In the genomic region with DNA sequence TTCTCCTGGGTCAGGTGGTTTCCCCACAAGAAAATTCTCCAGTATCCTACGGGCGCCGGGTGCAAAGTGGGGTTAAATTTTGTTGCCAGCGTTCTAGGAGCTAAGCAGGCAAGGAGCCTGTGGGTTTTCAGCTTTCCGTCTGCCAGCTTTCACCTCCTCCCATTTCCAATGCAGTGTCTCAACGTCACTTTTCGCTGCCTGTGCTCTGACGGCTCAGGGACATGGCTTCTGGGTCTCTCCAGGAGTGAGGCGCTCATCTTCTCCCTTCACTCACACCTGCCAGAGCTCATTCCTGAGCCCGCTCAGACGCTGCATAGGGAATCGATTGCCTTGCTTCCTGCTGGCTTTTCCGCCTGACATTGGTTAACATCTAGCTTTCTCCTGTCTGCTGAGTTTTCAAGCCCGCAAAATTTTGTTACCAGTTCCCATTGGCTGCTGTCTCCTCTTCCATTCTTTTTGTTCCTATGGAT, we compare ENCODE assay signal across 13 cellular contexts. TPM values are rescaled to one million over a fixed set of nuclear protein-coding genes. Genes with fewer than 3 reads are reported as not detected.
DNase-seq lines count a peak whose midpoint lies in the region; FAIRE-seq and TF ChIP-seq lines count a peak whose summit lies in the region.
"Had no signal": no experiment of that assay in that cellular context is flagged by ENCODE, and none has a peak within 500 bp of the region (broad histone marks: within the 10 kb centered on the region; RNA-seq: fewer than 3 reads in every experiment).

No MANE protein-coding gene starts in this region.

- H3K9ac ChIP-seq in stomach smooth muscle (ENCODE audit: low read length in 2 of 2): no peak overlapping the region

- WGBS in lower leg skin, 2 donors: 72 to 74% methylated on average over 14 of the region's 14 CpGs

- TF ChIP-seq POLR2A in lower leg skin (IDR thresholded peaks at IDR 0.05): no peak

- no peaks in the 10 kb centered on the region for H3K36me3 Mint-ChIP-seq in activated CD4-positive, alpha-beta T cell treated with anti-CD3 and anti-CD28 coated beads, Interleukin-2, amount 10 ng/mL, durations not matched to agents 7 days and 5 days (ENCODE audit: low read depth)
- H3K36me3 Mint-ChIP-seq: IgD-negative memory B cell had no signal

- no peaks in the 10 kb centered on the region for H3K9me3 Mint-ChIP-seq in activated CD4-positive, alpha-beta T cell treated with anti-CD3 and anti-CD28 coated beads, Interleukin-2, amount 10 ng/mL, durations not matched to agents 7 days and 5 days
- H3K9me3 Mint-ChIP-seq: IgD-negative memory B cell had no signal

- no peak for TF ChIP-seq CTCF in lower leg skin (IDR thresholded peaks at IDR 0.05)

- FAIRE-seq in HTR-8/SVneo (lab: Jason Lieb, UNC): no peak
- FAIRE-seq: frontal cortex had no signal

- POLR2A ChIA-PET in activated CD4-positive, alpha-beta T cell treated with anti-CD3 and anti-CD28 coated beads, Interleukin-2, amount 10 ng/mL, durations not matched to agents 7 days and 5 days (lab: Charles Lee): no interaction called here

- H3K27me3 ChIP-seq in layer of hippocampus (ENCODE audit: control insufficient read depth, insufficient read depth, low read length) (no peaks in the 10 kb centered on the region), stomach smooth muscle (ENCODE audit: control insufficient read depth in 1 of 2, insufficient read depth in 2 of 2, low read length in 2 of 2) (no peaks in the 10 kb centered on the region)

- H3K9me3 ChIP-seq in stomach smooth muscle (ENCODE audit: control insufficient read depth in 2 of 2, low read length in 2 of 2): no peaks in the 10 kb centered on the region

- no peak overlapping the region for H3K27ac Mint-ChIP-seq in activated CD4-positive, alpha-beta T cell treated with anti-CD3 and anti-CD28 coated beads, Interleukin-2, amount 10 ng/mL, durations not matched to agents 7 days and 5 days
- H3K27ac Mint-ChIP-seq: activated CD4-positive, alpha-beta T cell treated with anti-CD3 and anti-CD28 coated beads for 36 hours; IgD-negative memory B cell had no signal

- peaks cover 12% of the 10 kb centered on the region for H3K27me3 Mint-ChIP-seq in activated CD4-positive, alpha-beta T cell treated with anti-CD3 and anti-CD28 coated beads, Interleukin-2, amount 10 ng/mL, durations not matched to agents 7 days and 5 days

- H3K4me3 ChIP-seq in stomach smooth muscle (ENCODE audit: low read length in 2 of 2) (peak overlapping the region; percentile 26 to 65), lower leg skin (ENCODE audit: low read depth, poor library complexity, severe bottlenecking) (no peak overlapping the region)

- peaks cover 4% of the 10 kb centered on the region for H3K4me1 Mint-ChIP-seq in activated CD4-positive, alpha-beta T cell treated with anti-CD3 and anti-CD28 coated beads, Interleukin-2, amount 10 ng/mL, durations not matched to agents 7 days and 5 days
- H3K4me1 Mint-ChIP-seq: IgD-negative memory B cell had no signal

- peak; percentile 17 for DNase-seq in DMS 273 (lab: John Stamatoyannopoulos, UW; ENCODE audit: unreplicated experiment)
- no peak for DNase-seq in DMS 273 treated with DMSO at 0.1 percent for 48 hours (lab: John Stamatoyannopoulos, UW)
- peak; percentile 78 for DNase-seq in NCI-H69 (lab: John Stamatoyannopoulos, UW)
- DNase-seq in lower leg skin (ENCODE audit: low spot score in 2 of 2): no peak
- no peak for DNase-seq in HTR-8/SVneo (ENCODE audit: insufficient read length, low spot score)
- no peak for DNase-seq in activated CD4-positive, alpha-beta T cell treated with anti-CD3 and anti-CD28 coated beads, Interleukin-2, amount 10 ng/mL, durations not matched to agents 7 days and 5 days
- DNase-seq: activated CD4-positive, alpha-beta T cell treated with anti-CD3 and anti-CD28 coated beads for 36 hours; activated effector memory CD4-positive, alpha-beta T cell treated with anti-CD3 and anti-CD28 coated beads, Interleukin-2, amount 50 U/mL, for 16 hours; mammary epithelial cell had no signal

- peaks cover 8% of the 10 kb centered on the region for H3K4me1 ChIP-seq in stomach smooth muscle (ENCODE audit: control insufficient read depth, insufficient read depth, low read length)

- intact Hi-C loops in lower leg skin (cut with DNase I; ENCODE audit: low total_unique reads): no loop called here

- no peaks in the 10 kb centered on the region for H3K36me3 ChIP-seq in stomach smooth muscle (ENCODE audit: control insufficient read depth in 2 of 2, insufficient read depth in 2 of 2, low read length in 2 of 2)

- H3K4me3 Mint-ChIP-seq in activated CD4-positive, alpha-beta T cell treated with anti-CD3 and anti-CD28 coated beads, Interleukin-2, amount 10 ng/mL, durations not matched to agents 7 days and 5 days: no peak overlapping the region
- H3K4me3 Mint-ChIP-seq: activated CD4-positive, alpha-beta T cell treated with anti-CD3 and anti-CD28 coated beads for 36 hours; IgD-negative memory B cell had no signal

- H3K27ac ChIP-seq in layer of hippocampus (ENCODE audit: low read depth, low read length) (peak overlapping the region; percentile 5), stomach smooth muscle (ENCODE audit: low read length) (no peak overlapping the region)

- CTCF ChIA-PET in activated CD4-positive, alpha-beta T cell treated with anti-CD3 and anti-CD28 coated beads, Interleukin-2, amount 10 ng/mL, durations not matched to agents 7 days and 5 days (lab: Charles Lee): interaction anchor here (1.0 kb wide), 1 partner anchor 9 kb away, joined by 3 read pairs; no protein-coding TSS in a partner anchor

RNA-seq across cellular contexts. Expression of a gene that starts 7.3 kb away (rescaled TPM):
- total RNA-seq in lower leg skin: 10 to 100 TPM; 27.2 to 38.4 (median 33.1) TPM
- 10 to 100 TPM; 41.0 to 47.2 TPM for total RNA-seq in activated CD4-positive, alpha-beta T cell treated with anti-CD3 and anti-CD28 coated beads, Interleukin-2, amount 10 ng/mL, durations not matched to agents 7 days and 5 days

RNA-seq across cellular contexts. Expression of a gene that starts 42.4 kb away (rescaled TPM):
- 10 to 100 TPM; 19.5 to 25.3 (median 20.7) TPM for total RNA-seq in lower leg skin
- total RNA-seq in activated CD4-positive, alpha-beta T cell treated with anti-CD3 and anti-CD28 coated beads, Interleukin-2, amount 10 ng/mL, durations not matched to agents 7 days and 5 days: 10 to 100 TPM; 20.0 to 23.2 TPM

RNA-seq across cellular contexts. Expression of a gene that starts 42.5 kb away (rescaled TPM):
- total RNA-seq in lower leg skin: 1 to 10 TPM in 2 of 4 donors, under 1 TPM in 2; 0.19 to 1.4 (median 1.1) TPM
- not detected for total RNA-seq in activated CD4-positive, alpha-beta T cell treated with anti-CD3 and anti-CD28 coated beads, Interleukin-2, amount 10 ng/mL, durations not matched to agents 7 days and 5 days

Comparison
In these comparisons a context has a peak if more than half of its experiments do, and no peak if none do; other contexts are left out.
1. DNase-seq: peak in DMS 273 (single experiment) and NCI-H69 (single experiment); none in DMS 273 treated with DMSO at 0.1 percent for 48 hours (single experiment), lower leg skin (0 of 2), HTR-8/SVneo (single experiment) and activated CD4-positive, alpha-beta T cell treated with anti-CD3 and anti-CD28 coated beads, Interleukin-2, amount 10 ng/mL, durations not matched to agents 7 days and 5 days (single experiment).